ENCODE assay signal across 8 cellular contexts in genomic region chr3:38370149-38370548, GRCh38.
"Had no signal": no experiment of that assay in that cellular context is flagged by ENCODE, and none has a peak within 500 bp of the region (broad histone marks: within the 10 kb centered on the region; RNA-seq: fewer than 3 reads in every experiment).

No MANE protein-coding gene starts in this region.

- H3K9me3 ChIP-seq: HAP-1 had no signal

- H3K9ac ChIP-seq: GM23248 had no signal

- DNase-seq: GM23248, GOT3, H7, IMR-90, KBM-7 had no signal

- H3K4me1 ChIP-seq: HAP-1 had no signal

- H3K4me3 ChIP-seq: GM23248, HAP-1 had no signal

- H2AFZ ChIP-seq: GM23248 had no signal

- ATAC-seq: HCT116 had no signal

- H3K27ac ChIP-seq: GM23248, HL-60 had no signal
